In genomic region chr3:43689166-43689565, GRCh38 we compare ENCODE assay signal across 18 cellular contexts. TPM values are rescaled to one million over a fixed set of nuclear protein-coding genes. Genes with fewer than 3 reads are reported as not detected.
A peak's percentile ranks its signal among the peaks of the same experiment; 100 is the strongest.
DNase-seq lines count a peak whose midpoint lies in the region; ATAC-seq and TF ChIP-seq lines count a peak whose summit lies in the region.
"Had no signal": no experiment of that assay in that cellular context is flagged by ENCODE, and none has a peak within 500 bp of the region (broad histone marks: within the 10 kb centered on the region; RNA-seq: fewer than 3 reads in every experiment).

No MANE protein-coding gene starts in this region.

- no peak for TF ChIP-seq EP300 in transverse colon (IDR thresholded peaks at IDR 0.05; ENCODE audit: low read depth)

- TF ChIP-seq POLR2A in transverse colon (IDR thresholded peaks at IDR 0.05) (no peak), testis (IDR thresholded peaks at IDR 0.05) (no peak)

- in situ Hi-C loops in transverse colon (cut with MboI; ENCODE audit: low pct_ligation_motif_present in 1 of 4, low pct_unique_long_range_greater_than_20kb in 1 of 4, low sequenced_read_pairs in 3 of 4), result no loop called here

- H3K36me3 Mint-ChIP-seq in activated T-helper 17 cell treated with anti-CD3 and anti-CD28 coated beads, Interleukin-2, amount 50 U/mL, for 72 hours (ENCODE audit: low read depth), result no peaks in the 10 kb centered on the region
- no peaks in the 10 kb centered on the region for H3K36me3 Mint-ChIP-seq in memory B cell

- H3K9me3 ChIP-seq in HUES48 (ENCODE audit: control insufficient read depth, insufficient read depth, low read length) (no peaks in the 10 kb centered on the region), transverse colon (no peaks in the 10 kb centered on the region), testis (no peaks in the 10 kb centered on the region)
- H3K9me3 ChIP-seq: adrenal gland, heart left ventricle, ovary had no signal

- H3K4me3 ChIP-seq in HUES48 (ENCODE audit: low read depth, low read length), result peak overlapping the region; percentile 77
- H3K4me3 ChIP-seq in transverse colon, result no peak overlapping the region
- H3K4me3 ChIP-seq in testis, result no peak overlapping the region

- no peaks in the 10 kb centered on the region for H3K27me3 ChIP-seq in HUES48 (ENCODE audit: control insufficient read depth, insufficient read depth, low read length)
- H3K27me3 ChIP-seq in transverse colon, result no peaks in the 10 kb centered on the region
- H3K27me3 ChIP-seq in testis, result no peaks in the 10 kb centered on the region
- H3K27me3 ChIP-seq: adrenal gland, heart left ventricle, ovary had no signal

- peaks cover 24% of the 10 kb centered on the region for H3K4me1 Mint-ChIP-seq in activated T-helper 17 cell treated with anti-CD3 and anti-CD28 coated beads, Interleukin-2, amount 50 U/mL, for 72 hours
- peaks cover 23% of the 10 kb centered on the region for H3K4me1 Mint-ChIP-seq in memory B cell

- no peak overlapping the region for H3K27ac ChIP-seq in HUES48 (ENCODE audit: low read depth, low read length)
- peak overlapping the region; percentile 93 to 98 (median 96) for H3K27ac ChIP-seq in transverse colon
- H3K27ac ChIP-seq in testis, result no peak overlapping the region
- H3K27ac ChIP-seq: adrenal gland, GM23248, heart left ventricle, ovary had no signal

- H3K4me1 ChIP-seq in HUES48 (ENCODE audit: control insufficient read depth, insufficient read depth, low read length) (peaks cover 32% of the 10 kb centered on the region), transverse colon (peaks cover 5 to 28% (median 13%) of the 10 kb centered on the region in 4 donors), testis (peaks cover 6% of the 10 kb centered on the region)

- H3K27me3 Mint-ChIP-seq in activated T-helper 17 cell treated with anti-CD3 and anti-CD28 coated beads, Interleukin-2, amount 50 U/mL, for 72 hours, result no peaks in the 10 kb centered on the region
- H3K27me3 Mint-ChIP-seq in memory B cell, result no peaks in the 10 kb centered on the region

- DNase-seq in memory B cell (ENCODE audit: low spot score in 2 of 2), result no peak
- no peak for DNase-seq in transverse colon
- no peak for DNase-seq in stimulated activated CD4-positive, alpha-beta T cell treated with anti-CD3 and anti-CD28 coated beads, Interleukin-4, amount 100 ng/mL, for 1 hour
- DNase-seq in testis, result no peak
- DNase-seq in NCI-H2171 treated with DMSO at 0.1 percent for 48 hours (lab: John Stamatoyannopoulos, UW), result no peak
- DNase-seq: activated CD8-positive, alpha-beta T cell treated with anti-CD3 and anti-CD28 coated beads, Interleukin-2, amount 10 ng/mL, durations not matched to agents 7 days and 5 days; adrenal gland; effector CD4-positive, alpha-beta T cell; GM23248; heart left ventricle; KG1; kidney; midbrain; NCI-H1105; ovary; stimulated activated CD4-positive, alpha-beta T cell treated with anti-CD3 and anti-CD28 coated beads, Interleukin-4, amount 100 ng/mL, for 24 hours had no signal

- intact Hi-C loops in transverse colon (cut with DNase I; ENCODE audit: low total_unique reads) (no loop called here), testis (cut with DNase I; ENCODE audit: low total_unique reads) (no loop called here)

- 72 to 81% methylated on average over 2 of the region's 2 CpGs for WGBS in transverse colon (ENCODE audit: low coverage in 1 of 2), 2 donors
- WGBS in testis, 2 donors, result 70 to 92% methylated on average over 2 of the region's 2 CpGs

- TF ChIP-seq CTCF in transverse colon (IDR thresholded peaks at IDR 0.05), result no peak
- TF ChIP-seq CTCF in testis (IDR thresholded peaks at IDR 0.05), result no peak

- H3K27ac Mint-ChIP-seq in activated T-helper 17 cell treated with anti-CD3 and anti-CD28 coated beads, Interleukin-2, amount 50 U/mL, for 72 hours, result peak overlapping the region; percentile 63
- H3K27ac Mint-ChIP-seq in memory B cell, result peak overlapping the region; percentile 86
- H3K27ac Mint-ChIP-seq: activated CD8-positive, alpha-beta T cell treated with anti-CD3 and anti-CD28 coated beads, Interleukin-2, amount 10 ng/mL, durations not matched to agents 7 days and 5 days had no signal

- H3K36me3 ChIP-seq in HUES48 (ENCODE audit: control insufficient read depth, insufficient read depth, low read length) (no peaks in the 10 kb centered on the region), transverse colon (no peaks in the 10 kb centered on the region), testis (ENCODE audit: low read depth, missing control alignments) (no peaks in the 10 kb centered on the region)
- H3K36me3 ChIP-seq: adrenal gland, heart left ventricle, ovary had no signal

- H3K4me3 Mint-ChIP-seq in activated T-helper 17 cell treated with anti-CD3 and anti-CD28 coated beads, Interleukin-2, amount 50 U/mL, for 72 hours, result peak overlapping the region; percentile 83
- no peak overlapping the region for H3K4me3 Mint-ChIP-seq in memory B cell

- no peak overlapping the region for H3K9ac ChIP-seq in HUES48 (ENCODE audit: low read depth, low read length)
- H3K9ac ChIP-seq: GM23248 had no signal

- no peak for ATAC-seq in activated T-helper 17 cell treated with anti-CD3 and anti-CD28 coated beads, Interleukin-2, amount 50 U/mL, for 72 hours (replicated peaks)
- no peak for ATAC-seq in memory B cell (ENCODE audit: low read depth)
- ATAC-seq: activated CD8-positive, alpha-beta T cell treated with anti-CD3 and anti-CD28 coated beads, Interleukin-2, amount 10 ng/mL, durations not matched to agents 7 days and 5 days; heart left ventricle had no signal

- no peaks in the 10 kb centered on the region for H3K9me3 Mint-ChIP-seq in activated T-helper 17 cell treated with anti-CD3 and anti-CD28 coated beads, Interleukin-2, amount 50 U/mL, for 72 hours
- H3K9me3 Mint-ChIP-seq in memory B cell, result no peaks in the 10 kb centered on the region

RNA-seq across cellular contexts. Expression of gene ABHD5, which starts 1.6 kb away (rescaled TPM):
- 10 to 100 TPM in 1 of 2 donors, 1 to 10 TPM in 1; 8.3 to 17.3 TPM for total RNA-seq in activated T-helper 17 cell treated with anti-CD3 and anti-CD28 coated beads, Interleukin-2, amount 50 U/mL, for 72 hours
- total RNA-seq in transverse colon (100 to 1,000 TPM in 1 of 4 donors, 10 to 100 TPM in 3; 36.2 to 304 (median 48.0) TPM), testis (10 to 100 TPM; 22.8 to 25.0 TPM)
- polyA plus RNA-seq in testis (ENCODE audit: insufficient read depth, low read depth, low replicate concordance), result 36.3 TPM

Comparison
In these comparisons a context has a peak if more than half of its experiments do, and no peak if none do; other contexts are left out.
1. H3K27ac ChIP-seq: peak in transverse colon (4 of 4); none in HUES48 (single experiment) and testis (0 of 2).